ENCODE assay signal across 1 cellular context in genomic region chr2:74530239-74531161, GRCh38.
A peak's percentile ranks its signal among the peaks of the same experiment; 100 is the strongest.
TF ChIP-seq lines count a peak whose summit lies in the region.

No MANE protein-coding gene starts in this region.

TF ChIP-seq in IMR-90, 13 proteins besides CTCF, POLR2A, EP300 and RAD21:
- no peak for TF ChIP-seq CHD1 (IDR thresholded peaks at IDR 0.05; ENCODE audit: low read depth, low read length)
- TF ChIP-seq MXI1 (IDR thresholded peaks at IDR 0.05; ENCODE audit: borderline replicate concordance, low read depth, low read length), result peak; percentile 52; the same call in 1 of the 2 replicates
